In genomic region chr4:53116959-53117358, GRCh38 we compare ENCODE assay signal across 2 cellular contexts.
TF ChIP-seq lines count a peak whose summit lies in the region.

No MANE protein-coding gene starts in this region.

TF ChIP-seq in SK-N-SH treated with all-trans-retinoic acid at 6 μM for 48 hours, 23 proteins besides CTCF, POLR2A, EP300 and RAD21:
- TF ChIP-seq ZFP3 (CRISPR knock-in tag; IDR thresholded peaks at IDR 0.05) (peak; percentile 81; the same call in 1 of the 2 replicates), ZNF565 (CRISPR knock-in tag; conservative IDR thresholded peaks at IDR 0.05; ENCODE audit: low read depth) (no peak)
TF ChIP-seq in SK-N-SH treated with all-trans-retinoic acid at 6 μM for 48 hours: peak in this region for 1.

TF ChIP-seq in SK-N-SH, 30 proteins besides CTCF, POLR2A, EP300 and RAD21:
- TF ChIP-seq POLR2AphosphoS5 (IDR thresholded peaks at IDR 0.05; ENCODE audit: low read depth, low read length) = no peak
- TF ChIP-seq CHD2 (IDR thresholded peaks at IDR 0.05; ENCODE audit: low read length, partially characterized antibody) = no peak
- TF ChIP-seq MEF2A (IDR thresholded peaks at IDR 0.05; ENCODE audit: borderline replicate concordance, low read depth) = no peak
- TF ChIP-seq SMC3 (IDR thresholded peaks at IDR 0.05; ENCODE audit: low read depth, low read length) = no peak
- no peak for TF ChIP-seq USF1 (IDR thresholded peaks at IDR 0.05; ENCODE audit: borderline replicate concordance, low read depth)
- TF ChIP-seq JUND (IDR thresholded peaks at IDR 0.05) = no peak
- no peak for TF ChIP-seq NRF1 (IDR thresholded peaks at IDR 0.05; ENCODE audit: low read depth, low read length)
- TF ChIP-seq YY1 (IDR thresholded peaks at IDR 0.05; ENCODE audit: low read depth) = no peak
- TF ChIP-seq ZBTB33 (IDR thresholded peaks at IDR 0.05; ENCODE audit: borderline replicate concordance, low read depth) = no peak
- TF ChIP-seq IRF3 (IDR thresholded peaks at IDR 0.05; ENCODE audit: low read depth, low read length) = no peak
- TF ChIP-seq RFX5 (IDR thresholded peaks at IDR 0.05; ENCODE audit: low read length) = no peak
- TF ChIP-seq TAF1 (IDR thresholded peaks at IDR 0.05; ENCODE audit: borderline replicate concordance, low read depth, low read length) = no peak
- no peak for TF ChIP-seq ELF1 (IDR thresholded peaks at IDR 0.05)
- no peak for TF ChIP-seq TEAD4 (IDR thresholded peaks at IDR 0.05; ENCODE audit: borderline replicate concordance, insufficient read depth)
- no peak for TF ChIP-seq FOXJ3 (CRISPR knock-in tag; IDR thresholded peaks at IDR 0.05)
- TF ChIP-seq TCF12 (IDR thresholded peaks at IDR 0.05) = no peak
- TF ChIP-seq PBX3 (IDR thresholded peaks at IDR 0.05) = no peak
- TF ChIP-seq GATA2 (CRISPR knock-in tag; IDR thresholded peaks at IDR 0.05) = no peak
